ENCODE assay signal across 8 cellular contexts in the genomic region with DNA sequence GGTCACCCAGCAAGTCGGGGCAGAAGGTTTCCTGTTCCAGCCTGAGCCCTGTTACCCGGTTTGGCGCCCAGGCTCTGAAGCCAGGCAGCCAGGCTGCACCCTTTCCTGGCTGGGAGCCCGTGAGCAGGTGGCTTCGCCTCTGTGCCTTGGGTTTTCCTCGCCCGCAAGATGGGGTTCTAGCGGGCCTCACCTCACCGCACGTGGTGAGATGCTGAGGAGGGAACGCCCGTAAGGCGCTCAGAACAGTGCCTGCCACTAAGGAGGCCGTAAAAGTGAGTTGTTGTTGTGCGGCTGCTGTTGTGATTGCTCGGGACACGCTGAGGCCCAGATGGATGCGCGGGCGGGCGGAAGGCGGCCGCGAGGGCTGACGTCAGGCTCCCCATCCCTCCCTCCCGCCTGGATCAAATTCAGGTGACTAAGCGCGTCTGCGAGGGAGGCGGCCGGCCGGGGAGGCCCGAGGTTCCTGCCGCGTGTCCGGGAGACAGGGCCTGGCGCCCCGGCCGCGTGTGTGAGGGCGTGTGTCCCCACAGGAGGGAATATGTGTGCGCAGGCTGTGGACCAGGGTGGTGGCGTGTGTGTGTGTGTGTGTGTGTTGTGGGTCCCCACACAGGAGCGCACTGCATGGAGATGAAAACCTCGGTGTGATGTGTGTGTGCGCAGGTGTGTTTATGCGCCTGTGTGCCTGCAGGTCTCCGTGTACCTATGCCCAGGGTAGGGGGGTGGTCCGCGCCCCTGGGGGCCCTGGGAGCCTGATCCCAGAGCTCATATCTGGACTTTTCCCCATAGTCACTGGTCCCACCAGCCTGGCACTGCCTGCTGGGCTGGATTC. TPM values are rescaled to one million over a fixed set of nuclear protein-coding genes. Genes with fewer than 3 reads are reported as not detected.
DNase-seq lines count a peak whose midpoint lies in the region; ATAC-seq and TF ChIP-seq lines count a peak whose summit lies in the region.

No MANE protein-coding gene starts in this region.

- peaks cover 0 to 13% of the 10 kb centered on the region in 2 donors for H3K36me3 ChIP-seq in esophagus (ENCODE audit: control insufficient read depth in 2 of 2, insufficient read depth in 2 of 2, low read length in 1 of 2)

- peaks cover 23% of the 10 kb centered on the region for H3K27me3 Mint-ChIP-seq in neural crest cell (ENCODE audit: low read depth)

- H3K27ac ChIP-seq in esophagus (ENCODE audit: low read depth in 2 of 2, low read length in 1 of 2), result peak overlapping the region; percentile 90

- no peak overlapping the region for H3K27ac Mint-ChIP-seq in neural crest cell (ENCODE audit: unreplicated experiment)

- TF ChIP-seq CTCF in neural crest cell (conservative IDR thresholded peaks at IDR 0.05), result no peak

- in situ Hi-C loops in G401 (cut with HindIII; ENCODE audit: low sequenced_read_pairs), result no loop called here

- no peaks in the 10 kb centered on the region for H3K9me3 Mint-ChIP-seq in neural crest cell

- H3K4me1 ChIP-seq in esophagus (ENCODE audit: control insufficient read depth in 2 of 2, insufficient read depth in 2 of 2, low read length in 1 of 2), result peaks cover 3 to 45% of the 10 kb centered on the region in 2 donors

- H3K4me3 Mint-ChIP-seq in neural crest cell, result peak overlapping the region; percentile 31

- H3K9me3 ChIP-seq in esophagus (ENCODE audit: control insufficient read depth in 2 of 2, insufficient read depth in 1 of 2, low read depth in 1 of 2, low read length in 1 of 2), result no peaks in the 10 kb centered on the region

- peak; percentile 87 for DNase-seq in G401 (ENCODE audit: low spot score)
- peak; percentile 90 for DNase-seq in NCI-H69 (lab: John Stamatoyannopoulos, UW)
- no peak for DNase-seq in neural crest cell (ENCODE audit: low read depth, low spot score)
- no peak for DNase-seq in stimulated activated CD4-positive, alpha-beta T cell treated with anti-CD3 and anti-CD28 coated beads, Interleukin-4, amount 100 ng/mL, for 1 hour

- H3K4me3 ChIP-seq in esophagus (ENCODE audit: low read depth in 1 of 2, low read length in 2 of 2), result no peak overlapping the region

- H3K4me1 Mint-ChIP-seq in neural crest cell, result peaks cover 18% of the 10 kb centered on the region

- H3K36me3 Mint-ChIP-seq in neural crest cell (ENCODE audit: low read depth), result no peaks in the 10 kb centered on the region

- H3K27me3 ChIP-seq in esophagus (ENCODE audit: control insufficient read depth in 1 of 2, insufficient read depth in 2 of 2, low read length in 2 of 2), result no peaks in the 10 kb centered on the region

- 34 to 54% methylated on average over 48 to 50 of the region's 50 CpGs for WGBS in esophagus, 2 donors

- ATAC-seq in HG03025 (IDR thresholded peaks at IDR 0.05; ENCODE audit: low FRiP score, unreplicated experiment) (no peak), HG02588 (IDR thresholded peaks at IDR 0.05; ENCODE audit: unreplicated experiment) (no peak), GM18511 (IDR thresholded peaks at IDR 0.05; ENCODE audit: unreplicated experiment) (no peak)

RNA-seq across cellular contexts. Expression of a gene that starts 4.3 kb away (rescaled TPM):
- 2.3 and 3.4 TPM in 2 replicates for total RNA-seq in G401 (2014; rRNA removed; shearing (Covaris generic))
- polyA plus RNA-seq in esophagus, result 1 to 10 TPM; 4.9 to 5.3 TPM
- total RNA-seq in neural crest cell, result 4.0 and 4.5 TPM in 2 replicates

RNA-seq across cellular contexts. Expression of a gene that starts 27.7 kb away (rescaled TPM):
- total RNA-seq in G401 (2014; rRNA removed; shearing (Covaris generic)), result not detected in 2 replicates
- 1 to 10 TPM; 5.9 to 7.1 TPM for polyA plus RNA-seq in esophagus
- total RNA-seq in neural crest cell, result not detected in 2 replicates

RNA-seq across cellular contexts. Expression of a gene that starts 42.5 kb away (rescaled TPM):
- total RNA-seq in G401 (2014; rRNA removed; shearing (Covaris generic)), result 12.9 and 39.6 TPM in 2 replicates
- polyA plus RNA-seq in esophagus, result 10 to 100 TPM; 17.1 to 18.9 TPM
- total RNA-seq in neural crest cell, result 61.5 and 65.6 TPM in 2 replicates

Comparison
In these comparisons a context has a peak if more than half of its experiments do, and no peak if none do; other contexts are left out.
1. DNase-seq: peak in G401 (single experiment) and NCI-H69 (single experiment); none in neural crest cell (single experiment) and stimulated activated CD4-positive, alpha-beta T cell treated with anti-CD3 and anti-CD28 coated beads, Interleukin-4, amount 100 ng/mL, for 1 hour (single experiment).